Comparison of ENCODE assay signal across 9 cellular contexts in the genomic region with DNA sequence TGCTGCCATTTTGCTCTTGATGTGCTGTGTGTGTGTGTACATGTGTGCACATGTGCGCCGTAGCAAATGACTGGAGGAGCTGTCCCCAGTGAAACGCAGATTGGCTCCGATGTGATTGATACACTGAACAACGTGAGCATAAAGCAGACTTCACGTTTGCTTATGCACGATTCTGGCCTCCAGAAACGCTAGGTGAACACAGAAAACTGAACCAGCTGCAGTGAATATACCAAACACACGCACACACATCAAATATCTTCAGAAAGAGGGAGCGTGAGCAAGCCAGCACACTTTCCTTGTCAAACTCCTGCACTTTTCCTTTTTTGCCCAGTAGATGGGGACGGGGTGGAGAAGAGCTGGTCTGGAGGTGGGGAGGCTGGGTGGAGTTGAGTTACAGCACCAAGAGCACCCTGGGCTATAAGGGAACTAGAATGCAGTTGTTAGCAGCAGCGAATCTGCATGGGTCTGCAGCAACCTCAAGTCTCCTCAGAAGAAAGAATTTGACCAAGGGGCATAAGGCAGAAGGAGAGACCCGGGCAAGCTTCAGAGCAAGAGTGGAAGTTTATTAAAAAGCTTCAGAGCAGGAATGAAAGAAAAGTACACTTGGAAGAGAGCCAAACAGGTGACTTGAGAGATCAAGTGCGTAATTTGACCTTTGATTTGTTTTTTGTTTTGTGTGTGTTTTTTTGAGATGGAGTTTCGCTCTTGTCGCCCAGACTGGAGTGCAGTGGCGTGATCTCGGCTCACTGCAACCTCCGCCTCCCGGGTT.
DNase-seq lines count a peak whose midpoint lies in the region; ATAC-seq and TF ChIP-seq lines count a peak whose summit lies in the region.
"Had no signal": no experiment of that assay in that cellular context is flagged by ENCODE, and none has a peak within 500 bp of the region (broad histone marks: within the 10 kb centered on the region; RNA-seq: fewer than 3 reads in every experiment).

No MANE protein-coding gene starts in this region.

- no peaks in the 10 kb centered on the region for H3K36me3 ChIP-seq in mesendoderm (ENCODE audit: control insufficient read depth, insufficient read depth, low read length)

- H3K79me2 ChIP-seq in mesendoderm (ENCODE audit: control insufficient read depth, insufficient read depth, low read length): no peaks in the 10 kb centered on the region

- no peaks in the 10 kb centered on the region for H3K27me3 ChIP-seq in mesendoderm (ENCODE audit: insufficient read depth, low read length, poor library complexity)

- TF ChIP-seq CTCF in GM20000 (IDR thresholded peaks at IDR 0.05; ENCODE audit: extremely low read depth, missing control alignments): no peak

- H3K79me1 ChIP-seq in mesendoderm (ENCODE audit: low read length): no peaks in the 10 kb centered on the region

- no peak overlapping the region for H3K27ac ChIP-seq in mesendoderm (ENCODE audit: low read depth, low read length)

- peak overlapping the region; percentile 21 for H2BK5ac ChIP-seq in mesendoderm (ENCODE audit: low read length)

- WGBS in mesendoderm (ENCODE audit: extremely low coverage, insufficient coverage, low lambda C conversion rate): no CpG with 5 or more reads among the region's 20 CpGs

- no peak overlapping the region for H4K5ac ChIP-seq in mesendoderm (ENCODE audit: low read length)

- peak overlapping the region; percentile 10 for H3K9ac ChIP-seq in mesendoderm (ENCODE audit: low read length)

- H3K56ac ChIP-seq in mesendoderm (ENCODE audit: low read length): peak overlapping the region; percentile 56

- DNase-seq in DMS153 (lab: John Stamatoyannopoulos, UW): peak; percentile 57
- peak; percentile 60 for DNase-seq in NCI-H1436 treated with DMSO at 0.1 percent for 48 hours (lab: John Stamatoyannopoulos, UW)
- peak; percentile 82 for DNase-seq in mesendoderm
- DNase-seq in GM20000 (ENCODE audit: low spot score): no peak
- no peak for DNase-seq in erythroblast (lab: John Stamatoyannopoulos, UW)
- DNase-seq in occipital lobe (lab: John Stamatoyannopoulos, UW): no peak
- no peak for DNase-seq in GM19240 (ENCODE audit: insufficient read length, low spot score)
- DNase-seq: SW 1271 had no signal

- TF ChIP-seq POLR2A in erythroblast (IDR thresholded peaks at IDR 0.05; ENCODE audit: low read length): no peak

- H2BK120ac ChIP-seq in mesendoderm (ENCODE audit: low read depth, low read length): no peak overlapping the region

- no peak overlapping the region for H3K4ac ChIP-seq in mesendoderm (ENCODE audit: low read depth, low read length)

- H3K18ac ChIP-seq in mesendoderm (ENCODE audit: low read length): no peak overlapping the region

- H3K4me2 ChIP-seq in mesendoderm (ENCODE audit: low read length): no peak overlapping the region

- H3K4me1 ChIP-seq in mesendoderm (ENCODE audit: control insufficient read depth, low read depth, low read length): peaks cover 8% of the 10 kb centered on the region

- ATAC-seq in SK-N-SH treated with all-trans-retinoic acid at 6 μM for 48 hours: peak; percentile 34; the same call in 1 of the 3 replicates

- H3K4me3 ChIP-seq in mesendoderm (ENCODE audit: low read length): no peak overlapping the region

- H4K8ac ChIP-seq in mesendoderm (ENCODE audit: low read depth, low read length): no peak overlapping the region

- no peak overlapping the region for H2BK15ac ChIP-seq in mesendoderm (replicated peaks; ENCODE audit: low read depth)

- H2AK5ac ChIP-seq in mesendoderm (ENCODE audit: low read length): peak overlapping the region; percentile 10

- no peak overlapping the region for H3K23ac ChIP-seq in mesendoderm (ENCODE audit: low read length)

TF ChIP-seq in SK-N-SH treated with all-trans-retinoic acid at 6 μM for 48 hours, 23 proteins besides CTCF, POLR2A, EP300 and RAD21:
- TF ChIP-seq ESRRG (CRISPR knock-in tag; IDR thresholded peaks at IDR 0.05) (no peak), RARB (CRISPR knock-in tag; IDR thresholded peaks at IDR 0.05) (no peak), ISL1 (CRISPR knock-in tag; IDR thresholded peaks at IDR 0.05) (no peak), PATZ1 (CRISPR knock-in tag; IDR thresholded peaks at IDR 0.05; ENCODE audit: borderline replicate concordance) (no peak), ZNF70 (CRISPR knock-in tag; IDR thresholded peaks at IDR 0.05) (no peak)
TF ChIP-seq in SK-N-SH treated with all-trans-retinoic acid at 6 μM for 48 hours: peak in this region for 0.

Comparison
In these comparisons a context has a peak if more than half of its experiments do, and no peak if none do; other contexts are left out.
1. DNase-seq: peak in DMS153 (single experiment), NCI-H1436 treated with DMSO at 0.1 percent for 48 hours (single experiment) and mesendoderm (single experiment); none in GM20000 (single experiment), erythroblast (0 of 2), occipital lobe (single experiment) and GM19240 (single experiment).